Comparison of ENCODE assay signal across 12 cellular contexts in the genomic region with DNA sequence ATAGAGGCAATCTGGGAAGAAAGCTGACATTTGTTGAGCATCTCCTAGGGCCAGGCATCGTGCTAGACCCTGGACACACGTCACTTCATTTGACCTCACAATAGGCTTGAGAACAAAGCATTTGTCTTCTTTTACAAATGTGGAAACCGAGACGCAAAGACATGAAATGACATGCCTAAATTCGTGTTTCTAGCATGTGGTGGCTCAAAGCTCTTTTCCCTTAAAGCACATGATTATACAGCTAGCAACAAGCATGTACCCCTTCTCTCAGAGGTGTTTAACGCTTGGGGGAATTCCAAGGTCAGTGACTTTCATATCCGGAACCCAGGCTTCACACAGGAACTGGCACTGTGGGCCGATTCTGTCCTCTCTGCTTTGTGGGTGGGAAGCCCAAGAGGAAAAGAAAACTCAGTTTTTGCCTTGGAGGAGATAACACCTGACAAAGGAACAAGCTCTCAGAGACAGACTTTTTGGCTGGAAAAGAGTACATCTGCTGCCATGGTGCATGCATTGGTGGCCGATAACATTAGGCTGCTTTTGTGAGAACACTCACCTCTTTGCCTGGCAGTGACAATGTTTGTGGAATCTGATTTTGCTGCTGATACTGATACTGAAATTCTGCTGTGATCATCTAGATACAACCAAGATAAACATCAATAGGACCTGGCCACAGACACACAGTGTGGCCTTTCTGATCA. TPM values are rescaled to one million over a fixed set of nuclear protein-coding genes. Genes with fewer than 3 reads are reported as not detected.
A peak's percentile ranks its signal among the peaks of the same experiment; 100 is the strongest.
DNase-seq lines count a peak whose midpoint lies in the region; FAIRE-seq and TF ChIP-seq lines count a peak whose summit lies in the region.
"Had no signal": no experiment of that assay in that cellular context is flagged by ENCODE, and none has a peak within 500 bp of the region (broad histone marks: within the 10 kb centered on the region; RNA-seq: fewer than 3 reads in every experiment).

No MANE protein-coding gene starts in this region.

- intact Hi-C loops in stomach (cut with DNase I; ENCODE audit: low total_unique reads) = loop anchor here (5.0 kb wide), 1 partner anchor 313 kb away; no protein-coding TSS in a partner anchor

- H3K9me3 ChIP-seq in MM.1S (replicated peaks; ENCODE audit: insufficient read depth, low read length) (no peaks in the 10 kb centered on the region), stomach (peaks cover 9 to 19% (median 13%) of the 10 kb centered on the region in 4 donors)

- 67 to 80% (median 69%) methylated on average over 9 of the region's 9 CpGs for WGBS in stomach, 5 donors

- no peaks in the 10 kb centered on the region for H4K20me1 ChIP-seq in MM.1S (ENCODE audit: insufficient read depth, low read length)

- H3K4me3 ChIP-seq in MM.1S (ENCODE audit: low read length) = no peak overlapping the region
- H3K4me3 ChIP-seq in bronchial epithelial cell (ENCODE audit: low read depth, low read length) = no peak overlapping the region
- no peak overlapping the region for H3K4me3 ChIP-seq in stomach
- H3K4me3 ChIP-seq: thoracic aorta had no signal

- no peak overlapping the region for H2AFZ ChIP-seq in MM.1S (ENCODE audit: low read length)

- TF ChIP-seq POLR2A in stomach (IDR thresholded peaks at IDR 0.05) = no peak

- no peaks in the 10 kb centered on the region for H3K36me3 ChIP-seq in MM.1S (replicated peaks; ENCODE audit: insufficient read depth, low read length)
- no peaks in the 10 kb centered on the region for H3K36me3 ChIP-seq in bronchial epithelial cell (ENCODE audit: control insufficient read depth, insufficient read depth, low read length)
- no peaks in the 10 kb centered on the region for H3K36me3 ChIP-seq in stomach
- H3K36me3 ChIP-seq: thoracic aorta had no signal

- no peak for TF ChIP-seq EP300 in stomach (IDR thresholded peaks at IDR 0.05)

- H3K9me2 ChIP-seq in MM.1S (replicated peaks; ENCODE audit: insufficient read depth, low read length) = no peaks in the 10 kb centered on the region

- H3K27me3 ChIP-seq in MM.1S (replicated peaks; ENCODE audit: insufficient read depth, low read length) = no peaks in the 10 kb centered on the region
- H3K27me3 ChIP-seq in bronchial epithelial cell (ENCODE audit: control insufficient read depth, insufficient read depth, low read length) = no peaks in the 10 kb centered on the region
- no peaks in the 10 kb centered on the region for H3K27me3 ChIP-seq in stomach

- no peak for FAIRE-seq in bronchial epithelial cell (lab: Jason Lieb, UNC)
- FAIRE-seq: A204.1 had no signal

- H3F3A ChIP-seq in MM.1S (ENCODE audit: insufficient read depth, low read length) = peaks cover 17% of the 10 kb centered on the region

- peak; percentile 40 for DNase-seq in activated CD4-positive, CD25-positive, alpha-beta regulatory T cell treated with anti-CD3 and anti-CD28 coated beads, Interleukin-2, amount 50 U/mL, for 16 hours (ENCODE audit: low read depth, low spot score)
- DNase-seq in activated CD4-positive, CD25-positive, alpha-beta regulatory T cell treated with anti-CD3 and anti-CD28 coated beads, Interleukin-2, amount 50 U/mL, for 72 hours = no peak
- DNase-seq in MM.1S = peak; percentile 81
- peak; percentile 92 for DNase-seq in bronchial epithelial cell (ENCODE audit: low read depth)
- no peak for DNase-seq in stomach
- DNase-seq in NK-92 (lab: John Stamatoyannopoulos, UW; ENCODE audit: unreplicated experiment) = no peak
- DNase-seq in NCI-H2029 (lab: John Stamatoyannopoulos, UW) = no peak
- no peak for DNase-seq in amygdala (lab: John Stamatoyannopoulos, UW)
- DNase-seq: NCI-H1417 treated with DMSO at 0.1 percent for 48 hours had no signal

- H3K4me2 ChIP-seq in MM.1S (ENCODE audit: low read depth, low read length) = peak overlapping the region; percentile 45; the same call in 1 of the 2 replicates

- H3K4me1 ChIP-seq in MM.1S (ENCODE audit: low read length) (peaks cover 26% of the 10 kb centered on the region), stomach (no peaks in the 10 kb centered on the region)

- peak overlapping the region; percentile 18; the same call in 1 of the 2 replicates for H3K9ac ChIP-seq in MM.1S (ENCODE audit: low read length)

- peak overlapping the region; percentile 84 for H3K27ac ChIP-seq in MM.1S (ENCODE audit: low read length)
- peak overlapping the region in 3 of 5 donors; percentile 17 to 42 (median 20) for H3K27ac ChIP-seq in stomach
- H3K27ac ChIP-seq: thoracic aorta had no signal

- TF ChIP-seq CTCF in MM.1S (IDR thresholded peaks at IDR 0.05; ENCODE audit: low read length) = no peak
- TF ChIP-seq CTCF in bronchial epithelial cell (IDR thresholded peaks at IDR 0.05; ENCODE audit: insufficient read depth, low read length, severe bottlenecking) = no peak
- no peak for TF ChIP-seq CTCF in stomach (IDR thresholded peaks at IDR 0.05)

- no peaks in the 10 kb centered on the region for H3K79me2 ChIP-seq in MM.1S (ENCODE audit: low read length)

RNA-seq across cellular contexts. Expression of a gene that starts 15.4 kb away (rescaled TPM):
- total RNA-seq in bronchial epithelial cell = not detected in 2 replicates
- total RNA-seq in stomach = 10 to 100 TPM in 1 of 5 donors, 1 to 10 TPM in 3, not detected in 1; 2.9 to 14.3 (median 4.8) TPM
- 1 to 10 TPM; 1.7 to 9.8 (median 3.3) TPM for polyA plus RNA-seq in stomach
- total RNA-seq: fibroblast of villous mesenchyme had no signal

Comparison
In these comparisons a context has a peak if more than half of its experiments do, and no peak if none do; other contexts are left out.
1. DNase-seq: peak in activated CD4-positive, CD25-positive, alpha-beta regulatory T cell treated with anti-CD3 and anti-CD28 coated beads, Interleukin-2, amount 50 U/mL, for 16 hours (single experiment), MM.1S (single experiment) and bronchial epithelial cell (single experiment); none in activated CD4-positive, CD25-positive, alpha-beta regulatory T cell treated with anti-CD3 and anti-CD28 coated beads, Interleukin-2, amount 50 U/mL, for 72 hours (single experiment), stomach (single experiment), NK-92 (single experiment), NCI-H2029 (single experiment) and amygdala (0 of 56).